In genomic region chr4:14309429-14309828, GRCh38 we compare ENCODE assay signal across 29 cellular contexts.
DNase-seq lines count a peak whose midpoint lies in the region; ATAC-seq, FAIRE-seq and TF ChIP-seq lines count a peak whose summit lies in the region.
"Had no signal": no experiment of that assay in that cellular context is flagged by ENCODE, and none has a peak within 500 bp of the region (broad histone marks: within the 10 kb centered on the region; RNA-seq: fewer than 3 reads in every experiment).

No MANE protein-coding gene starts in this region.

- H3K4me1 ChIP-seq in left ventricle myocardium inferior (peaks cover 12% of the 10 kb centered on the region), kidney (ENCODE audit: control insufficient read depth in 1 of 2, insufficient read depth in 1 of 2, low read depth in 1 of 2, low read length in 2 of 2) (no peaks in the 10 kb centered on the region), smooth muscle cell (ENCODE audit: low read depth) (no peaks in the 10 kb centered on the region), gastroesophageal sphincter (no peaks in the 10 kb centered on the region)
- H3K4me1 ChIP-seq: Caco-2, sigmoid colon, tibial nerve had no signal

- H3K27me3 ChIP-seq in left ventricle myocardium inferior (ENCODE audit: low read depth) (no peaks in the 10 kb centered on the region), smooth muscle cell (ENCODE audit: low read depth) (no peaks in the 10 kb centered on the region), gastroesophageal sphincter (no peaks in the 10 kb centered on the region)
- H3K27me3 ChIP-seq: BLaER1 treated with 17β-estradiol and CSF1 and Interleukin-3, amounts not matched to agents 10 nM and 100 nM; sigmoid colon; tibial nerve had no signal

- peak; percentile 8 for DNase-seq in UCSD-AML1 (lab: John Stamatoyannopoulos, UW; ENCODE audit: unreplicated experiment)
- DNase-seq in left ventricle myocardium inferior: no peak
- no peak for DNase-seq in kidney
- DNase-seq in smooth muscle cell (lab: John Stamatoyannopoulos, UW; ENCODE audit: unreplicated experiment): no peak
- DNase-seq: activated CD4-positive, alpha-beta T cell treated with anti-CD3 and anti-CD28 coated beads for 48 hours; activated CD8-positive, alpha-beta memory T cell treated with anti-CD3 and anti-CD28 coated beads for 24 hours; activated T-cell treated with anti-CD3 and anti-CD28 coated beads for 4 hours; Caco-2; DMS53; hippocampal formation; left colon; NCI-H1092; NCI-H1694 treated with DMSO at 0.1 percent for 48 hours; NCI-H2171; sigmoid colon; stimulated activated CD4-positive, alpha-beta T cell treated with anti-CD3 and anti-CD28 coated beads, Interleukin-4, amount 100 ng/mL, for 1 hour; T-helper 2 cell; WERI-Rb-1 had no signal

- TF ChIP-seq EP300 in gastroesophageal sphincter (IDR thresholded peaks at IDR 0.05): no peak

- H3K4me3 ChIP-seq in left ventricle myocardium inferior: no peak overlapping the region
- H3K4me3 ChIP-seq in kidney (ENCODE audit: low read length in 2 of 2): no peak overlapping the region
- H3K4me3 ChIP-seq in smooth muscle cell: no peak overlapping the region
- H3K4me3 ChIP-seq in gastroesophageal sphincter: no peak overlapping the region
- H3K4me3 ChIP-seq: BLaER1 treated with 17β-estradiol and CSF1 and Interleukin-3, amounts not matched to agents 10 nM and 100 nM; sigmoid colon; tibial nerve had no signal

- no peaks in the 10 kb centered on the region for H3F3A ChIP-seq in smooth muscle cell (ENCODE audit: low read depth)

- H3K4me3 Mint-ChIP-seq in stimulated activated memory B cell treated with anti-CD40 and anti-IgM and Interleukin-4, amounts not matched to agents 10 μg/mL and 1 μg/mL and 100 μg/mL, for 72 hours: no peak overlapping the region
- H3K4me3 Mint-ChIP-seq: activated naive CD4-positive, alpha-beta T cell treated with anti-CD3 and anti-CD28 coated beads, Interleukin-2, amount 50 U/mL, for 24 hours; IgD-negative memory B cell had no signal

- H3K27ac ChIP-seq in left ventricle myocardium inferior (replicated peaks) (peak overlapping the region; percentile 35), kidney (ENCODE audit: low read depth in 2 of 2, low read length in 2 of 2) (no peak overlapping the region), smooth muscle cell (ENCODE audit: low read depth) (no peak overlapping the region), gastroesophageal sphincter (no peak overlapping the region)
- H3K27ac ChIP-seq: sigmoid colon, tibial nerve, WERI-Rb-1 had no signal

- TF ChIP-seq CTCF in left ventricle myocardium inferior (IDR thresholded peaks at IDR 0.05; ENCODE audit: borderline replicate concordance) (no peak), kidney (IDR thresholded peaks at IDR 0.05; ENCODE audit: borderline replicate concordance, extremely low read depth, insufficient read depth) (no peak), smooth muscle cell (IDR thresholded peaks at IDR 0.05; ENCODE audit: borderline replicate concordance, insufficient read depth, poor library complexity, severe bottlenecking) (no peak), gastroesophageal sphincter (IDR thresholded peaks at IDR 0.05) (no peak)

- H3K79me2 ChIP-seq in smooth muscle cell (ENCODE audit: low read depth): no peaks in the 10 kb centered on the region

- no peak for FAIRE-seq in kidney (lab: Jason Lieb, UNC)
- FAIRE-seq: frontal cortex had no signal

- H3K4me2 ChIP-seq in smooth muscle cell: no peak overlapping the region

- peak; percentile 32 for ATAC-seq in HG02885 (IDR thresholded peaks at IDR 0.05; ENCODE audit: poor library complexity, unreplicated experiment)
- no peak for ATAC-seq in stimulated activated memory B cell treated with anti-CD40 and anti-IgM and Interleukin-4, amounts not matched to agents 10 μg/mL and 1 μg/mL and 100 μg/mL, for 72 hours
- ATAC-seq in gastroesophageal sphincter: no peak
- ATAC-seq: left colon, SK-N-SH treated with all-trans-retinoic acid at 6 μM for 48 hours had no signal

- peaks cover 36% of the 10 kb centered on the region for H3K4me1 Mint-ChIP-seq in stimulated activated memory B cell treated with anti-CD40 and anti-IgM and Interleukin-4, amounts not matched to agents 10 μg/mL and 1 μg/mL and 100 μg/mL, for 72 hours
- H3K4me1 Mint-ChIP-seq: activated naive CD4-positive, alpha-beta T cell treated with anti-CD3 and anti-CD28 coated beads, Interleukin-2, amount 50 U/mL, for 24 hours had no signal

- H3K27me3 Mint-ChIP-seq in stimulated activated memory B cell treated with anti-CD40 and anti-IgM and Interleukin-4, amounts not matched to agents 10 μg/mL and 1 μg/mL and 100 μg/mL, for 72 hours: no peaks in the 10 kb centered on the region
- H3K27me3 Mint-ChIP-seq: activated naive CD4-positive, alpha-beta T cell treated with anti-CD3 and anti-CD28 coated beads, Interleukin-2, amount 50 U/mL, for 24 hours; IgD-negative memory B cell; progenitor cell of endocrine pancreas had no signal

- H4K20me1 ChIP-seq in smooth muscle cell (ENCODE audit: low read depth): no peaks in the 10 kb centered on the region
- H4K20me1 ChIP-seq: BLaER1 treated with 17β-estradiol and CSF1 and Interleukin-3, amounts not matched to agents 10 nM and 100 nM had no signal

- no peak overlapping the region for H2AFZ ChIP-seq in smooth muscle cell (ENCODE audit: low read depth)

- TF ChIP-seq POLR2A in gastroesophageal sphincter (IDR thresholded peaks at IDR 0.05): no peak

- WGBS in smooth muscle cell (ENCODE audit: low lambda C conversion rate): 82% methylated on average over 2 of the region's 2 CpGs
- WGBS in gastroesophageal sphincter (ENCODE audit: low coverage in 1 of 2), 2 donors: 42 to 72% methylated on average over 2 of the region's 2 CpGs

- intact Hi-C loops in left ventricle myocardium inferior (cut with micrococcal nuclease) (no loop called here), kidney (cut with DNase I) (no loop called here)

- H3K9ac ChIP-seq in kidney (ENCODE audit: low read length in 2 of 2) (no peak overlapping the region), smooth muscle cell (ENCODE audit: low read depth) (no peak overlapping the region)

- H3K9me3 Mint-ChIP-seq in stimulated activated memory B cell treated with anti-CD40 and anti-IgM and Interleukin-4, amounts not matched to agents 10 μg/mL and 1 μg/mL and 100 μg/mL, for 72 hours: peaks cover 2% of the 10 kb centered on the region
- H3K9me3 Mint-ChIP-seq: activated T-helper 2 cell treated with anti-CD3 and anti-CD28 coated beads, Interferon-gamma antibody, Interleukin-2, Interleukin-4, amounts not matched to agents 10 μg/mL and 5 μg/mL and 100 μg/mL, durations not matched to agents 14 hours and 24 hours and 36 hours had no signal

- H3K9me3 ChIP-seq in left ventricle myocardium inferior (replicated peaks) (no peaks in the 10 kb centered on the region), kidney (ENCODE audit: control insufficient read depth in 1 of 2, low read length in 2 of 2) (no peaks in the 10 kb centered on the region), smooth muscle cell (replicated peaks; ENCODE audit: low read depth) (no peaks in the 10 kb centered on the region), gastroesophageal sphincter (no peaks in the 10 kb centered on the region)
- H3K9me3 ChIP-seq: BLaER1 treated with 17β-estradiol and CSF1 and Interleukin-3, amounts not matched to agents 10 nM and 100 nM; Caco-2; sigmoid colon; tibial nerve had no signal

- H3K36me3 ChIP-seq in left ventricle myocardium inferior (no peaks in the 10 kb centered on the region), kidney (ENCODE audit: control insufficient read depth in 1 of 2, insufficient read depth in 2 of 2, low read length in 2 of 2) (no peaks in the 10 kb centered on the region), smooth muscle cell (ENCODE audit: low read depth) (no peaks in the 10 kb centered on the region), gastroesophageal sphincter (no peaks in the 10 kb centered on the region)
- H3K36me3 ChIP-seq: BLaER1 treated with 17β-estradiol and CSF1 and Interleukin-3, amounts not matched to agents 10 nM and 100 nM; sigmoid colon; tibial nerve; WERI-Rb-1 had no signal

- H3K36me3 Mint-ChIP-seq in stimulated activated memory B cell treated with anti-CD40 and anti-IgM and Interleukin-4, amounts not matched to agents 10 μg/mL and 1 μg/mL and 100 μg/mL, for 72 hours: no peaks in the 10 kb centered on the region
- H3K36me3 Mint-ChIP-seq: activated naive CD4-positive, alpha-beta T cell treated with anti-CD3 and anti-CD28 coated beads, Interleukin-2, amount 50 U/mL, for 24 hours; IgD-negative memory B cell had no signal

- H3K27ac Mint-ChIP-seq in stimulated activated memory B cell treated with anti-CD40 and anti-IgM and Interleukin-4, amounts not matched to agents 10 μg/mL and 1 μg/mL and 100 μg/mL, for 72 hours: peak overlapping the region; percentile 41
- H3K27ac Mint-ChIP-seq: activated naive CD4-positive, alpha-beta T cell treated with anti-CD3 and anti-CD28 coated beads, Interleukin-2, amount 50 U/mL, for 24 hours; activated T-helper 2 cell treated with anti-CD3 and anti-CD28 coated beads, Interferon-gamma antibody, Interleukin-2, Interleukin-4, amounts not matched to agents 10 μg/mL and 5 μg/mL and 100 μg/mL, durations not matched to agents 14 hours and 24 hours and 36 hours; IgD-negative memory B cell; progenitor cell of endocrine pancreas had no signal
